Comparison of ENCODE assay signal across 9 cellular contexts in the genomic region with DNA sequence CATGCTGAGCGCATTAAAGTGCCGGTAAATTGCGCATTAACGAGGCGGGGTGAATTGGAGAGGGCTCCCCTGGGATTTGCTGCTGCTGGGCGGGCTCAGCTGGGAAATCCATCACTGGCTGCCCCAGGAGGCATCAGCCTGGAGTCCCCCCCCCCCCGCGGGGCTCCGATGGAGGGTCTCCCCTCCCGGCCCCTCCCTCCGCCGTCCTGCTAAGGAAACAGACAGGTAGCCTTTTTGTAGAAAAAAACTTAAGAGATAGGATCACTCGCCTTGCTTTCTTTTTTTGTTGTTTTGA. TPM values are rescaled to one million over a fixed set of nuclear protein-coding genes. Genes with fewer than 3 reads are reported as not detected.
DNase-seq lines count a peak whose midpoint lies in the region; ATAC-seq, FAIRE-seq and TF ChIP-seq lines count a peak whose summit lies in the region.
"Had no signal": no experiment of that assay in that cellular context is flagged by ENCODE, and none has a peak within 500 bp of the region (broad histone marks: within the 10 kb centered on the region; RNA-seq: fewer than 3 reads in every experiment).

No MANE protein-coding gene starts in this region.

- H3K14ac ChIP-seq in mesenchymal stem cell (ENCODE audit: low read length in 2 of 2): no peak overlapping the region

- H3K9ac ChIP-seq in GM12878 (ENCODE audit: control insufficient read depth, insufficient read depth, low read length): no peak overlapping the region
- peak overlapping the region; percentile 65 for H3K9ac ChIP-seq in mesenchymal stem cell (ENCODE audit: low read length)

- no peak for TF ChIP-seq RAD21 in GM12878 (IDR thresholded peaks at IDR 0.05; ENCODE audit: insufficient read depth, low read depth, low read length)

- H3K27me3 ChIP-seq in GM12878 (replicated peaks in 1 of 2; ENCODE audit: control insufficient read depth in 2 of 2, insufficient read depth in 2 of 2, low read length in 1 of 2): no peaks in the 10 kb centered on the region; a peak in 2 of 4 replicates
- H3K27me3 ChIP-seq in mesenchymal stem cell (ENCODE audit: control insufficient read depth in 1 of 2, insufficient read depth in 1 of 2, low read length in 2 of 2): peaks cover 22 to 23% of the 10 kb centered on the region in 2 experiments
- peaks cover 16% of the 10 kb centered on the region for H3K27me3 ChIP-seq in transverse colon

- in situ Hi-C loops in GM12878 (cut with MboI): no loop called here
- in situ Hi-C loops in transverse colon (cut with MboI; ENCODE audit: low pct_ligation_motif_present in 1 of 4, low pct_unique_long_range_greater_than_20kb in 1 of 4, low sequenced_read_pairs in 3 of 4): no loop called here

- H2BK120ac ChIP-seq in mesenchymal stem cell (ENCODE audit: low read depth, low read length): no peak overlapping the region

- H3K9me3 ChIP-seq in GM12878 (replicated peaks; ENCODE audit: control insufficient read depth, insufficient read depth, low read length): no peaks in the 10 kb centered on the region
- no peaks in the 10 kb centered on the region for H3K9me3 ChIP-seq in mesenchymal stem cell (ENCODE audit: control insufficient read depth, low read length)
- no peaks in the 10 kb centered on the region for H3K9me3 ChIP-seq in transverse colon

- H3K4me3 Mint-ChIP-seq in stimulated activated effector memory CD8-positive, alpha-beta T cell treated with anti-CD3 and anti-CD28 coated beads, Interleukin-12 subunit alpha, Interleukin-12 subunit beta, amount 100 ng/mL, for 72 hours: no peak overlapping the region
- H3K4me3 Mint-ChIP-seq: activated T-helper 1 cell treated with anti-CD3 and anti-CD28 coated beads, Interleukin-12 subunit alpha, Interleukin-12 subunit beta, Interleukin-2, Interleukin-4 antibody, amounts not matched to agents 30 ng/mL and 10 ng/mL and 1 ng/mL, durations not matched to agents 14 hours and 24 hours and 36 hours had no signal

- TF ChIP-seq EP300 in GM12878 (IDR thresholded peaks at IDR 0.05; ENCODE audit: borderline replicate concordance in 1 of 2, control insufficient read depth in 1 of 2, low read depth in 2 of 2, low read length in 2 of 2) (no peak), transverse colon (IDR thresholded peaks at IDR 0.05; ENCODE audit: low read depth) (peak; percentile 47)

- H3K4me3 ChIP-seq in GM12878 (no peak overlapping the region), mesenchymal stem cell (ENCODE audit: insufficient read depth in 1 of 2, low read depth in 1 of 2, low read length in 2 of 2) (peak overlapping the region in 1 of 2 experiments; percentile 71), transverse colon (peak overlapping the region in 2 of 4 donors; percentile 25 to 30)

- H3K23ac ChIP-seq in mesenchymal stem cell (ENCODE audit: low read length in 2 of 2): no peak overlapping the region

- no peaks in the 10 kb centered on the region for H3K79me2 ChIP-seq in GM12878 (ENCODE audit: control insufficient read depth, insufficient read depth, low read length)

- no peaks in the 10 kb centered on the region for H3K9me3 Mint-ChIP-seq in stimulated activated effector memory CD8-positive, alpha-beta T cell treated with anti-CD3 and anti-CD28 coated beads, Interleukin-12 subunit alpha, Interleukin-12 subunit beta, amount 100 ng/mL, for 72 hours
- H3K9me3 Mint-ChIP-seq: activated T-helper 1 cell treated with anti-CD3 and anti-CD28 coated beads, Interleukin-12 subunit alpha, Interleukin-12 subunit beta, Interleukin-2, Interleukin-4 antibody, amounts not matched to agents 30 ng/mL and 10 ng/mL and 1 ng/mL, durations not matched to agents 14 hours and 24 hours and 36 hours had no signal

- peak overlapping the region; percentile 24 for H4K8ac ChIP-seq in mesenchymal stem cell (ENCODE audit: low read length)

- no peak overlapping the region for H2BK15ac ChIP-seq in mesenchymal stem cell (ENCODE audit: low read depth, poor library complexity, severe bottlenecking)

- RAD21 ChIA-PET in GM12878 (lab: Charles Lee; ENCODE audit: unreplicated experiment): no interaction called here

- H3K4me1 ChIP-seq in GM12878 (ENCODE audit: control insufficient read depth, insufficient read depth, low read length) (peaks cover 6% of the 10 kb centered on the region; the same call in 1 of the 2 replicates), mesenchymal stem cell (ENCODE audit: control insufficient read depth, insufficient read depth, low read depth, low read length) (peaks cover 37% of the 10 kb centered on the region), transverse colon (peaks cover 14 to 19% (median 18%) of the 10 kb centered on the region in 4 donors)

- H2AFZ ChIP-seq in GM12878 (ENCODE audit: control insufficient read depth, low read depth, low read length): peak overlapping the region; percentile 55
- H2AFZ ChIP-seq in mesenchymal stem cell (ENCODE audit: low read depth, low read length): peak overlapping the region; percentile 1

- H3K4me1 Mint-ChIP-seq in stimulated activated effector memory CD8-positive, alpha-beta T cell treated with anti-CD3 and anti-CD28 coated beads, Interleukin-12 subunit alpha, Interleukin-12 subunit beta, amount 100 ng/mL, for 72 hours: no peaks in the 10 kb centered on the region

- no peaks in the 10 kb centered on the region for H3K36me3 Mint-ChIP-seq in stimulated activated effector memory CD8-positive, alpha-beta T cell treated with anti-CD3 and anti-CD28 coated beads, Interleukin-12 subunit alpha, Interleukin-12 subunit beta, amount 100 ng/mL, for 72 hours

- no peak for ATAC-seq in GM12878
- no peak for ATAC-seq in stimulated activated effector memory CD8-positive, alpha-beta T cell treated with anti-CD3 and anti-CD28 coated beads, Interleukin-12 subunit alpha, Interleukin-12 subunit beta, amount 100 ng/mL, for 72 hours

- POLR2A ChIA-PET in GM12878 (lab: Charles Lee): interaction anchor here (0.7 kb wide), 2 partner anchors 47 to 113 kb away, joined by 3 read pairs; no protein-coding TSS in a partner anchor

- FAIRE-seq in GM12878 (lab: Jason Lieb, UNC): no peak

- H3K4me2 ChIP-seq in GM12878 (ENCODE audit: control insufficient read depth, insufficient read depth) (0 out of 2 replicates have a peak overlapping the region, but pooled peaks have one; percentile 33), mesenchymal stem cell (ENCODE audit: low read length, poor library complexity, severe bottlenecking) (peak overlapping the region; percentile 69)

- no peaks in the 10 kb centered on the region for H4K20me1 ChIP-seq in GM12878 (ENCODE audit: control insufficient read depth, insufficient read depth)

- H3K27ac ChIP-seq in GM12878 (ENCODE audit: control insufficient read depth, insufficient read depth): no peak overlapping the region
- H3K27ac ChIP-seq in mesenchymal stem cell (ENCODE audit: low read length, poor library complexity, severe bottlenecking): peak overlapping the region; percentile 17
- peak overlapping the region; percentile 74 to 91 (median 80) for H3K27ac ChIP-seq in transverse colon

- H3K36me3 ChIP-seq in GM12878 (ENCODE audit: control insufficient read depth in 2 of 2, insufficient read depth in 2 of 2, low read length in 1 of 2) (no peaks in the 10 kb centered on the region), mesenchymal stem cell (ENCODE audit: control insufficient read depth in 1 of 2, insufficient read depth in 2 of 2, low read depth in 1 of 2, low read length in 2 of 2) (no peaks in the 10 kb centered on the region), transverse colon (no peaks in the 10 kb centered on the region)

- H3K27ac Mint-ChIP-seq in stimulated activated effector memory CD8-positive, alpha-beta T cell treated with anti-CD3 and anti-CD28 coated beads, Interleukin-12 subunit alpha, Interleukin-12 subunit beta, amount 100 ng/mL, for 72 hours: no peak overlapping the region
- H3K27ac Mint-ChIP-seq: activated T-helper 1 cell treated with anti-CD3 and anti-CD28 coated beads, Interleukin-12 subunit alpha, Interleukin-12 subunit beta, Interleukin-2, Interleukin-4 antibody, amounts not matched to agents 30 ng/mL and 10 ng/mL and 1 ng/mL, durations not matched to agents 14 hours and 24 hours and 36 hours had no signal

- H2BK5ac ChIP-seq in mesenchymal stem cell (ENCODE audit: low read depth, low read length, poor library complexity, severe bottlenecking): no peak overlapping the region

- no peak for TF ChIP-seq CTCF in GM12878 (IDR thresholded peaks at IDR 0.05 in 2 of 3, conservative IDR thresholded peaks at IDR 0.05 in 1 of 3; ENCODE audit: control insufficient read depth in 2 of 3, extremely low read depth in 1 of 3, insufficient read depth in 1 of 3, low read depth in 3 of 3, low read length in 3 of 3)
- TF ChIP-seq CTCF in transverse colon (IDR thresholded peaks at IDR 0.05): no peak

- DNase-seq in NCI-H82 treated with DMSO at 0.1 percent for 48 hours (lab: John Stamatoyannopoulos, UW; ENCODE audit: unreplicated experiment) (peak; percentile 92), NCI-H82 (lab: John Stamatoyannopoulos, UW) (no peak), GM12878 (ENCODE audit: low read depth, low spot score) (no peak), mesenchymal stem cell (no peak), transverse colon (no peak), SK-N-DZ (ENCODE audit: low spot score) (no peak)
- no peak for DNase-seq in stimulated activated effector memory CD8-positive, alpha-beta T cell treated with anti-CD3 and anti-CD28 coated beads, Interleukin-12 subunit alpha, Interleukin-12 subunit beta, amount 100 ng/mL, for 72 hours (ENCODE audit: low spot score in 2 of 2)
- no peak for DNase-seq in activated CD8-positive, alpha-beta memory T cell treated with anti-CD3 and anti-CD28 coated beads for 24 hours

- BruUV-seq in GM12878 (replicated peaks; lab: Mats Ljungman, UMichigan): no TSS peak

- WGBS in GM12878 (ENCODE audit: insufficient coverage, insufficient replicate concordance, low lambda C conversion rate, missing lambda C conversion rate): 6% methylated on average over 7 of the region's 13 CpGs
- 0% methylated on average over 6 of the region's 13 CpGs for WGBS in mesenchymal stem cell
- 3% methylated on average over 11 of the region's 13 CpGs; no CpG with 5 or more reads in 1 of the 2 donors for WGBS in transverse colon (ENCODE audit: low coverage in 1 of 2), 2 donors

- no peaks in the 10 kb centered on the region for H3K79me1 ChIP-seq in mesenchymal stem cell (replicated peaks; ENCODE audit: low read length, poor library complexity, severe bottlenecking)

- H2BK12ac ChIP-seq in mesenchymal stem cell (ENCODE audit: low read length in 2 of 2): no peak overlapping the region

- SMC1A ChIA-PET in GM12878 (lab: Charles Lee; ENCODE audit: uncharacterized antibody, unreplicated experiment): no interaction called here

- intact Hi-C loops in GM12878 (cut with micrococcal nuclease; ENCODE audit: unreplicated experiment): no loop called here
- intact Hi-C loops in transverse colon (cut with DNase I; ENCODE audit: low total_unique reads): no loop called here

- H3K18ac ChIP-seq in mesenchymal stem cell (ENCODE audit: low read depth in 1 of 2, low read length in 2 of 2): peak overlapping the region; percentile 34 to 85

- peak overlapping the region in 1 of 2 experiments; percentile 35 for H3K4ac ChIP-seq in mesenchymal stem cell (ENCODE audit: low read depth in 1 of 2, low read length in 2 of 2)

- H2AK5ac ChIP-seq in mesenchymal stem cell (ENCODE audit: low read length, severe bottlenecking): no peak overlapping the region

- no peak overlapping the region for H4K91ac ChIP-seq in mesenchymal stem cell (ENCODE audit: low read length)

- no peak for TF ChIP-seq POLR2A in GM12878 (IDR thresholded peaks at IDR 0.05; ENCODE audit: low read depth, low read length)
- TF ChIP-seq POLR2A in transverse colon (IDR thresholded peaks at IDR 0.05): no peak

- CTCF ChIA-PET in GM12878 (lab: Yijun Ruan, JAX): no interaction called here

RNA-seq across cellular contexts. Expression of a gene that starts 6.8 kb away (rescaled TPM):
- total RNA-seq in GM12878 (2013; cell fraction: nucleolus; rRNA removed): 9.5 and 13.1 TPM in 2 replicates
- total RNA-seq in GM12878 (2014; rRNA removed): 6.3 and 8.5 TPM in 2 replicates
- 7.3 and 8.0 TPM in 2 replicates for total RNA-seq in GM12878 (2014; rRNA removed; fragmentation: Illumina TruSeq; extraction: Trizol)
- 6.0 and 6.4 TPM in 2 replicates for total RNA-seq in GM12878 (2021)
- 9.4 TPM for polyA plus RNA-seq in GM12878 (2011; ENCODE audit: low read depth)
- 10.8 and 13.8 TPM in 2 replicates for polyA plus RNA-seq in GM12878 (2011; rRNA removed)
- polyA plus RNA-seq in GM12878 (2011; cell fraction: cytosol; rRNA removed): 12.8 and 12.9 TPM in 2 replicates
- polyA plus RNA-seq in GM12878 (2011; cell fraction: nucleus; rRNA removed): 21.4 and 31.9 TPM in 2 replicates
- 9.3 and 9.6 TPM in 2 replicates for polyA plus RNA-seq in GM12878 (2012)
- polyA plus RNA-seq in GM12878 (2014; fragmentation: Illumina TruSeq; extraction: Trizol): 2.6 and 7.0 TPM in 2 replicates
- 1 to 10 TPM; 2.7 to 3.4 TPM for polyA plus RNA-seq in GM12878 (2014; fragmentation: Nextera tagmentation; extraction: Ambion mirVana)
- 10.6 and 11.2 TPM in 2 replicates for polyA plus RNA-seq in GM12878 (2014; rRNA removed)
- polyA plus RNA-seq in GM12878 (2016; fragmentation: Nextera tagmentation; extraction: Ambion mirVana): 1 to 10 TPM; 5.1 to 5.7 TPM
- polyA minus RNA-seq in GM12878 (2011; rRNA and poly(A)+ RNA removed): 4.1 and 11.2 TPM in 2 replicates
- 3.4 and 3.9 TPM in 2 replicates for polyA minus RNA-seq in GM12878 (2011; cell fraction: cytosol; rRNA and poly(A)+ RNA removed)
- 7.4 and 7.6 TPM in 2 replicates for polyA minus RNA-seq in GM12878 (2011; cell fraction: nucleus; rRNA and poly(A)+ RNA removed)
- 2.3 TPM for polyA plus RNA-seq in mesenchymal stem cell (2013, experiment 1 of 2)
- 1.6 TPM for polyA plus RNA-seq in mesenchymal stem cell (2013, experiment 2 of 2)
- total RNA-seq in transverse colon: not detected
- 2.8 and 4.7 TPM in 2 replicates for polyA plus RNA-seq in SK-N-DZ (2014; cell fraction: cytosol; rRNA removed)
- polyA plus RNA-seq in SK-N-DZ (2014; cell fraction: nucleus; rRNA removed): 5.8 and 6.5 TPM in 2 replicates

RNA-seq across cellular contexts. Expression of a gene that starts 39.4 kb away (rescaled TPM):
- total RNA-seq in GM12878 (2013; cell fraction: nucleolus; rRNA removed): 6.4 and 7.9 TPM in 2 replicates
- total RNA-seq in GM12878 (2014; rRNA removed): 4.1 and 4.3 TPM in 2 replicates
- 4.7 and 4.9 TPM in 2 replicates for total RNA-seq in GM12878 (2014; rRNA removed; fragmentation: Illumina TruSeq; extraction: Trizol)
- total RNA-seq in GM12878 (2021): 2.8 and 3.1 TPM in 2 replicates
- polyA plus RNA-seq in GM12878 (2011; ENCODE audit: low read depth): 3.0 TPM
- 2.7 and 2.9 TPM in 2 replicates for polyA plus RNA-seq in GM12878 (2011; rRNA removed)
- 2.1 and 2.3 TPM in 2 replicates for polyA plus RNA-seq in GM12878 (2011; cell fraction: cytosol; rRNA removed)
- 2.8 and 3.2 TPM in 2 replicates for polyA plus RNA-seq in GM12878 (2011; cell fraction: nucleus; rRNA removed)
- polyA plus RNA-seq in GM12878 (2012): 1.8 and 2.0 TPM in 2 replicates
- polyA plus RNA-seq in GM12878 (2014; fragmentation: Illumina TruSeq; extraction: Trizol): 3.6 and 4.2 TPM in 2 replicates
- 1 to 10 TPM; 1.9 TPM for polyA plus RNA-seq in GM12878 (2014; fragmentation: Nextera tagmentation; extraction: Ambion mirVana)
- polyA plus RNA-seq in GM12878 (2014; rRNA removed): 3.1 and 3.2 TPM in 2 replicates
- 1 to 10 TPM; 2.6 to 3.5 TPM for polyA plus RNA-seq in GM12878 (2016; fragmentation: Nextera tagmentation; extraction: Ambion mirVana)
- polyA minus RNA-seq in GM12878 (2011; rRNA and poly(A)+ RNA removed): 4.7 and 8.6 TPM in 2 replicates
- polyA minus RNA-seq in GM12878 (2011; cell fraction: cytosol; rRNA and poly(A)+ RNA removed): 1.4 and 1.5 TPM in 2 replicates
- 0.97 and 3.1 TPM in 2 replicates for polyA minus RNA-seq in GM12878 (2011; cell fraction: nucleus; rRNA and poly(A)+ RNA removed)
- 2.3 TPM for polyA plus RNA-seq in mesenchymal stem cell (2013, experiment 1 of 2)
- 2.7 TPM for polyA plus RNA-seq in mesenchymal stem cell (2013, experiment 2 of 2)
- 1 to 10 TPM in 3 of 4 donors, not detected in 1; 4.2 to 9.3 (median 5.1) TPM for total RNA-seq in transverse colon
- polyA plus RNA-seq in SK-N-DZ (2014; cell fraction: cytosol; rRNA removed): 7.0 and 7.5 TPM in 2 replicates
- 8.0 and 8.9 TPM in 2 replicates for polyA plus RNA-seq in SK-N-DZ (2014; cell fraction: nucleus; rRNA removed)

RNA-seq across cellular contexts. Expression of a gene that starts 44.9 kb away (rescaled TPM):
- 0.83 and 1.6 TPM in 2 replicates for total RNA-seq in GM12878 (2013; cell fraction: nucleolus; rRNA removed)
- total RNA-seq in GM12878 (2014; rRNA removed): not detected in 2 replicates
- total RNA-seq in GM12878 (2014; rRNA removed; fragmentation: Illumina TruSeq; extraction: Trizol): not detected in 2 replicates
- 0.21 and 1.1 TPM in 2 replicates for total RNA-seq in GM12878 (2021)
- 0.52 TPM for polyA plus RNA-seq in GM12878 (2011; ENCODE audit: low read depth)
- not detected in 2 replicates for polyA plus RNA-seq in GM12878 (2011; rRNA removed)
- polyA plus RNA-seq in GM12878 (2011; cell fraction: cytosol; rRNA removed): 0.13 and 0.19 TPM in 2 replicates
- 0.39 and 1.2 TPM in 2 replicates for polyA plus RNA-seq in GM12878 (2011; cell fraction: nucleus; rRNA removed)
- 0.27 and 0.43 TPM in 2 replicates for polyA plus RNA-seq in GM12878 (2012)
- 0.21 TPM in 1 of 2 replicates, not detected in the other for polyA plus RNA-seq in GM12878 (2014; fragmentation: Illumina TruSeq; extraction: Trizol)
- under 1 TPM in 1 of 2 experiments, not detected in 1; 0.09 TPM for polyA plus RNA-seq in GM12878 (2014; fragmentation: Nextera tagmentation; extraction: Ambion mirVana)
- 0.05 and 0.48 TPM in 2 replicates for polyA plus RNA-seq in GM12878 (2014; rRNA removed)
- polyA plus RNA-seq in GM12878 (2016; fragmentation: Nextera tagmentation; extraction: Ambion mirVana): under 1 TPM in 1 of 2 experiments, not detected in 1; 0.11 TPM
- polyA minus RNA-seq in GM12878 (2011; rRNA and poly(A)+ RNA removed): 0.29 TPM in 1 of 2 replicates, not detected in the other
- polyA minus RNA-seq in GM12878 (2011; cell fraction: cytosol; rRNA and poly(A)+ RNA removed): not detected in 2 replicates
- 0.19 and 0.24 TPM in 2 replicates for polyA minus RNA-seq in GM12878 (2011; cell fraction: nucleus; rRNA and poly(A)+ RNA removed)
- 9.5 TPM for polyA plus RNA-seq in mesenchymal stem cell (2013, experiment 1 of 2)
- polyA plus RNA-seq in mesenchymal stem cell (2013, experiment 2 of 2): 8.7 TPM
- total RNA-seq in transverse colon: 10 to 100 TPM; 31.4 to 70.0 (median 47.5) TPM
- polyA plus RNA-seq in SK-N-DZ (2014; cell fraction: cytosol; rRNA removed): 1.2 and 1.7 TPM in 2 replicates
- polyA plus RNA-seq in SK-N-DZ (2014; cell fraction: nucleus; rRNA removed): 1.1 and 2.9 TPM in 2 replicates

Comparison
In these comparisons a context has a peak if more than half of its experiments do, and no peak if none do; other contexts are left out.
1. RNA of a gene that starts 6.8 kb away (total RNA-seq): 6.0 to 13.1 TPM in GM12878; not detected in transverse colon; every median in the first group is over 4 times any median in the second.
2. RNA of a gene that starts 44.9 kb away (total RNA-seq): 31.4 to 70.0 TPM in transverse colon; 0.21 to 1.6 TPM in GM12878; every median in the first group is over 10 times any median in the second.